7 cellular contexts compared by ENCODE assay signal in the genomic region with DNA sequence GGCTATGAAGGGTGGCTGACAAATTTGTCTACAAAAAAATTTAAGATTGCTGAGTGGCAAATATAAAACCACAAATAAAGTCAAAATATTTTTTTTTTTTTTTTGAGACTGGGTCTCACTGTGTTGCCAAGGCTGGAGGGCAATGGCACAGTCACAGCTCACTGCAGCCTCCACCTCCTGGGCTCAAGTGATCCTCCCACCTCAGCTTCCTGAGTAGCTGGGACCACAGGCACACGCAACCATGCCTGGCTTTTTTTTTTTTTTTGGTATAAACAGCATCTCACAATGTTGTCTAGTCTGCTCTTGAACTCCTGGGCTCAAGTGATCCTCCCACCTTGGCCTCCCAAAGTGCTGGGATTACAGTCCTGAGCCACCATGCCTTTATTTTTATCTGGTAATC. TPM values are rescaled to one million over a fixed set of nuclear protein-coding genes. Genes with fewer than 3 reads are reported as not detected.
DNase-seq lines count a peak whose midpoint lies in the region; ATAC-seq and TF ChIP-seq lines count a peak whose summit lies in the region.
"Not testable (repeated sequence)": the region's sequence is repeated elsewhere in the genome, so short reads cannot be mapped to it uniquely, and the experiment has no call there.

No MANE protein-coding gene starts in this region.

- peaks cover 0 to 38% (median 8%) of the 10 kb centered on the region in 7 donors for H3K9me3 Mint-ChIP-seq in CD4-positive, CD25-positive, alpha-beta regulatory T cell
- peaks cover 26% of the 10 kb centered on the region for H3K9me3 Mint-ChIP-seq in activated CD4-positive, alpha-beta T cell treated with anti-CD3 and anti-CD28 coated beads for 36 hours (ENCODE audit: low read depth)
- peaks cover 21% of the 10 kb centered on the region for H3K9me3 Mint-ChIP-seq in activated CD8-positive, alpha-beta T cell treated with anti-CD3 and anti-CD28 coated beads for 36 hours
- H3K9me3 Mint-ChIP-seq in activated naive CD8-positive, alpha-beta T cell treated with anti-CD3 and anti-CD28 coated beads, Interleukin-2, amount 50 U/mL, for 24 hours = peaks cover 18% of the 10 kb centered on the region
- H3K9me3 Mint-ChIP-seq in naive thymus-derived CD8-positive, alpha-beta T cell = peaks cover 0 to 39% (median 23%) of the 10 kb centered on the region in 9 donors

- H3K36me3 Mint-ChIP-seq in CD4-positive, CD25-positive, alpha-beta regulatory T cell = peaks cover 19% of the 10 kb centered on the region
- H3K36me3 Mint-ChIP-seq in activated CD4-positive, alpha-beta T cell treated with anti-CD3 and anti-CD28 coated beads for 36 hours (ENCODE audit: low read depth) = peaks cover 10% of the 10 kb centered on the region
- H3K36me3 Mint-ChIP-seq in activated CD8-positive, alpha-beta T cell treated with anti-CD3 and anti-CD28 coated beads for 36 hours (ENCODE audit: low read depth) = peaks cover 17% of the 10 kb centered on the region
- peaks cover 15% of the 10 kb centered on the region for H3K36me3 Mint-ChIP-seq in activated naive CD8-positive, alpha-beta T cell treated with anti-CD3 and anti-CD28 coated beads, Interleukin-2, amount 50 U/mL, for 24 hours (ENCODE audit: low read depth)
- H3K36me3 Mint-ChIP-seq in naive thymus-derived CD8-positive, alpha-beta T cell = peaks cover 5 to 35% (median 23%) of the 10 kb centered on the region in 3 donors

- TF ChIP-seq CTCF in activated CD8-positive, alpha-beta T cell treated with anti-CD3 and anti-CD28 coated beads for 36 hours (IDR thresholded peaks at IDR 0.05) = not testable (repeated sequence)

- H3K27ac Mint-ChIP-seq in CD4-positive, CD25-positive, alpha-beta regulatory T cell = peak overlapping the region in 1 of 3 donors; percentile 68
- not testable (repeated sequence) for H3K27ac Mint-ChIP-seq in activated CD4-positive, alpha-beta T cell treated with anti-CD3 and anti-CD28 coated beads for 36 hours; activated CD8-positive, alpha-beta T cell treated with anti-CD3 and anti-CD28 coated beads for 36 hours; activated naive CD8-positive, alpha-beta T cell treated with anti-CD3 and anti-CD28 coated beads, Interleukin-2, amount 50 U/mL, for 24 hours
- H3K27ac Mint-ChIP-seq in naive thymus-derived CD8-positive, alpha-beta T cell = peak overlapping the region in 7 of 10 donors; percentile 15 to 77 (median 58)

- POLR2A ChIA-PET in activated CD4-positive, alpha-beta T cell treated with anti-CD3 and anti-CD28 coated beads for 36 hours (lab: Charles Lee) = interaction anchor here (0.7 to 0.9 kb wide), 2 partner anchors 12 to 20 kb away, joined by 3 to 8 read pairs; no protein-coding TSS in a partner anchor
- POLR2A ChIA-PET in activated CD8-positive, alpha-beta T cell treated with anti-CD3 and anti-CD28 coated beads for 36 hours (lab: Charles Lee) = interaction anchor here (0.6 to 39.8 kb wide), 3 partner anchors 27 to 144 kb away, joined by 3 to 1862 read pairs (median 6); a partner anchor contains a TSS
- POLR2A ChIA-PET in naive thymus-derived CD8-positive, alpha-beta T cell (lab: Charles Lee) = interaction anchor here (0.7 to 21.9 kb wide), 7 partner anchors 7 to 49 kb away, joined by 4 to 707 read pairs (median 10); a partner anchor contains a TSS

- peak overlapping the region; percentile 26 for H3K4me3 ChIP-seq in CD4-positive, CD25-positive, alpha-beta regulatory T cell (ENCODE audit: low read depth, low read length)

- H3K36me3 ChIP-seq in CD4-positive, CD25-positive, alpha-beta regulatory T cell (ENCODE audit: control insufficient read depth, insufficient read depth, low read length) = not testable (repeated sequence)

- peak overlapping the region; percentile 23 for H3K27ac ChIP-seq in CD4-positive, CD25-positive, alpha-beta regulatory T cell (ENCODE audit: insufficient read depth, low read length, poor library complexity, severe bottlenecking)

- in situ Hi-C loops in KBM-7 (cut with MboI; ENCODE audit: low pct_unique_long_range_greater_than_20kb, low sequenced_read_pairs) = not testable (repeated sequence)

- intact Hi-C loops in activated CD4-positive, alpha-beta T cell treated with anti-CD3 and anti-CD28 coated beads for 36 hours (cut with DNase I, micrococcal nuclease); activated CD8-positive, alpha-beta T cell treated with anti-CD3 and anti-CD28 coated beads for 36 hours (cut with micrococcal nuclease): not testable (repeated sequence)

- not testable (repeated sequence) for H3K27me3 Mint-ChIP-seq in CD4-positive, CD25-positive, alpha-beta regulatory T cell; activated CD4-positive, alpha-beta T cell treated with anti-CD3 and anti-CD28 coated beads for 36 hours; activated CD8-positive, alpha-beta T cell treated with anti-CD3 and anti-CD28 coated beads for 36 hours; activated naive CD8-positive, alpha-beta T cell treated with anti-CD3 and anti-CD28 coated beads, Interleukin-2, amount 50 U/mL, for 24 hours; naive thymus-derived CD8-positive, alpha-beta T cell

- H3K27me3 ChIP-seq in CD4-positive, CD25-positive, alpha-beta regulatory T cell (ENCODE audit: control insufficient read depth, insufficient read depth, low read length) = not testable (repeated sequence)

- peak; percentile 31 for ATAC-seq in CD4-positive, CD25-positive, alpha-beta regulatory T cell (ENCODE audit: low read depth in 2 of 2)
- peak; percentile 51 for ATAC-seq in activated CD4-positive, alpha-beta T cell treated with anti-CD3 and anti-CD28 coated beads for 36 hours
- peak; percentile 67 for ATAC-seq in activated CD8-positive, alpha-beta T cell treated with anti-CD3 and anti-CD28 coated beads for 36 hours
- peak; percentile 46 for ATAC-seq in activated naive CD8-positive, alpha-beta T cell treated with anti-CD3 and anti-CD28 coated beads, Interleukin-2, amount 50 U/mL, for 24 hours
- peak; percentile 69 to 85 for ATAC-seq in naive thymus-derived CD8-positive, alpha-beta T cell

- H3K4me1 ChIP-seq in CD4-positive, CD25-positive, alpha-beta regulatory T cell (ENCODE audit: control insufficient read depth, insufficient read depth, low read length, poor library complexity, severe bottlenecking) = not testable (repeated sequence)

- DNase-seq in CD4-positive, CD25-positive, alpha-beta regulatory T cell = peak in 2 of 3 donors; percentile 22 to 48
- DNase-seq in KBM-7 = peak; percentile 61
- DNase-seq in activated CD4-positive, alpha-beta T cell treated with anti-CD3 and anti-CD28 coated beads for 36 hours; activated naive CD8-positive, alpha-beta T cell treated with anti-CD3 and anti-CD28 coated beads, Interleukin-2, amount 50 U/mL, for 24 hours: not testable (repeated sequence)
- peak; percentile 50 for DNase-seq in activated CD8-positive, alpha-beta T cell treated with anti-CD3 and anti-CD28 coated beads for 36 hours
- DNase-seq in activated gamma-delta T cell treated with Interleukin-2 at 50 U/mL for 16 hours = peak; percentile 31
- DNase-seq in naive thymus-derived CD8-positive, alpha-beta T cell = peak in 3 of 10 donors; percentile 26 to 30 (median 30)

- H3K4me3 Mint-ChIP-seq in CD4-positive, CD25-positive, alpha-beta regulatory T cell = peak overlapping the region in 1 of 4 donors; percentile 66
- not testable (repeated sequence) for H3K4me3 Mint-ChIP-seq in activated CD4-positive, alpha-beta T cell treated with anti-CD3 and anti-CD28 coated beads for 36 hours; activated CD8-positive, alpha-beta T cell treated with anti-CD3 and anti-CD28 coated beads for 36 hours; activated naive CD8-positive, alpha-beta T cell treated with anti-CD3 and anti-CD28 coated beads, Interleukin-2, amount 50 U/mL, for 24 hours
- peak overlapping the region in 4 of 10 donors; percentile 4 to 50 (median 29) for H3K4me3 Mint-ChIP-seq in naive thymus-derived CD8-positive, alpha-beta T cell

- peaks cover 7 to 70% (median 38%) of the 10 kb centered on the region in 4 donors for H3K4me1 Mint-ChIP-seq in CD4-positive, CD25-positive, alpha-beta regulatory T cell
- H3K4me1 Mint-ChIP-seq in activated CD4-positive, alpha-beta T cell treated with anti-CD3 and anti-CD28 coated beads for 36 hours = peaks cover 21% of the 10 kb centered on the region
- H3K4me1 Mint-ChIP-seq in activated CD8-positive, alpha-beta T cell treated with anti-CD3 and anti-CD28 coated beads for 36 hours (ENCODE audit: low read depth) = peaks cover 44% of the 10 kb centered on the region
- peaks cover 39% of the 10 kb centered on the region for H3K4me1 Mint-ChIP-seq in activated naive CD8-positive, alpha-beta T cell treated with anti-CD3 and anti-CD28 coated beads, Interleukin-2, amount 50 U/mL, for 24 hours
- H3K4me1 Mint-ChIP-seq in naive thymus-derived CD8-positive, alpha-beta T cell = peaks cover 20 to 66% (median 58%) of the 10 kb centered on the region in 4 donors

- H3K9me3 ChIP-seq in CD4-positive, CD25-positive, alpha-beta regulatory T cell (ENCODE audit: control insufficient read depth in 2 of 2, low read length in 2 of 2) = not testable (repeated sequence)

- CTCF ChIA-PET in activated CD4-positive, alpha-beta T cell treated with anti-CD3 and anti-CD28 coated beads for 36 hours (lab: Charles Lee) = interaction anchor here (0.6 to 1.4 kb wide), 5 partner anchors 9 to 47 kb away, joined by 3 to 4 read pairs (median 3); no protein-coding TSS in a partner anchor
- CTCF ChIA-PET in activated CD8-positive, alpha-beta T cell treated with anti-CD3 and anti-CD28 coated beads for 36 hours (lab: Charles Lee) = interaction anchor here (1.8 kb wide), 1 partner anchor 27 kb away, joined by 9 read pairs; a partner anchor contains a TSS

RNA-seq across cellular contexts. Expression of a gene that starts 20.9 kb away (rescaled TPM):
- total RNA-seq in CD4-positive, CD25-positive, alpha-beta regulatory T cell = 44.1 TPM
- polyA plus RNA-seq in CD4-positive, CD25-positive, alpha-beta regulatory T cell = 10 to 100 TPM in 2 of 4 donors, 1 to 10 TPM in 2; 7.8 to 20.6 (median 12.8) TPM
- total RNA-seq in activated CD4-positive, alpha-beta T cell treated with anti-CD3 and anti-CD28 coated beads for 36 hours = 10 to 100 TPM; 11.2 to 14.1 TPM
- total RNA-seq in activated CD8-positive, alpha-beta T cell treated with anti-CD3 and anti-CD28 coated beads for 36 hours = 10 to 100 TPM; 16.1 to 17.8 TPM
- total RNA-seq in naive thymus-derived CD8-positive, alpha-beta T cell = 10 to 100 TPM; 69.4 to 69.9 TPM
- polyA plus RNA-seq in naive thymus-derived CD8-positive, alpha-beta T cell = 10 to 100 TPM in 2 of 3 donors, 1 to 10 TPM in 1; 7.2 to 21.8 (median 12.4) TPM

RNA-seq across cellular contexts. Expression of a gene that starts 21.1 kb away (rescaled TPM):
- 7,793 TPM for total RNA-seq in CD4-positive, CD25-positive, alpha-beta regulatory T cell
- polyA plus RNA-seq in CD4-positive, CD25-positive, alpha-beta regulatory T cell = over 10,000 TPM; 37,989 to 53,417 (median 43,977) TPM
- total RNA-seq in activated CD4-positive, alpha-beta T cell treated with anti-CD3 and anti-CD28 coated beads for 36 hours = 1,000 to 10,000 TPM; 5,181 to 7,416 TPM
- total RNA-seq in activated CD8-positive, alpha-beta T cell treated with anti-CD3 and anti-CD28 coated beads for 36 hours = 1,000 to 10,000 TPM; 4,476 to 4,587 TPM
- 1,000 to 10,000 TPM; 6,403 to 7,046 TPM for total RNA-seq in naive thymus-derived CD8-positive, alpha-beta T cell
- polyA plus RNA-seq in naive thymus-derived CD8-positive, alpha-beta T cell = over 10,000 TPM; 25,152 to 39,550 (median 31,716) TPM

RNA-seq across cellular contexts. Expression of a gene that starts 26.8 kb away (rescaled TPM):
- total RNA-seq in CD4-positive, CD25-positive, alpha-beta regulatory T cell = 71.5 TPM
- 10 to 100 TPM; 21.6 to 27.7 (median 24.6) TPM for polyA plus RNA-seq in CD4-positive, CD25-positive, alpha-beta regulatory T cell
- 10 to 100 TPM; 76.2 to 88.7 TPM for total RNA-seq in activated CD4-positive, alpha-beta T cell treated with anti-CD3 and anti-CD28 coated beads for 36 hours
- total RNA-seq in activated CD8-positive, alpha-beta T cell treated with anti-CD3 and anti-CD28 coated beads for 36 hours = 10 to 100 TPM; 68.6 to 71.5 TPM
- total RNA-seq in naive thymus-derived CD8-positive, alpha-beta T cell = 100 to 1,000 TPM; 133 to 138 TPM
- 10 to 100 TPM; 24.3 to 30.9 (median 29.8) TPM for polyA plus RNA-seq in naive thymus-derived CD8-positive, alpha-beta T cell

RNA-seq across cellular contexts. Expression of a gene that starts 46.1 kb away (rescaled TPM):
- 50.5 TPM for total RNA-seq in CD4-positive, CD25-positive, alpha-beta regulatory T cell
- 10 to 100 TPM; 38.1 to 61.5 (median 55.7) TPM for polyA plus RNA-seq in CD4-positive, CD25-positive, alpha-beta regulatory T cell
- 10 to 100 TPM; 65.8 to 67.9 TPM for total RNA-seq in activated CD4-positive, alpha-beta T cell treated with anti-CD3 and anti-CD28 coated beads for 36 hours
- total RNA-seq in activated CD8-positive, alpha-beta T cell treated with anti-CD3 and anti-CD28 coated beads for 36 hours = 10 to 100 TPM; 59.8 to 63.5 TPM
- 10 to 100 TPM; 28.9 to 34.9 TPM for total RNA-seq in naive thymus-derived CD8-positive, alpha-beta T cell
- polyA plus RNA-seq in naive thymus-derived CD8-positive, alpha-beta T cell = 10 to 100 TPM; 29.4 to 33.0 (median 31.6) TPM
